In genomic region chr11:107243929-107244328, GRCh38 we compare ENCODE assay signal across 7 cellular contexts.
"Had no signal": no experiment of that assay in that cellular context is flagged by ENCODE, and none has a peak within 500 bp of the region (broad histone marks: within the 10 kb centered on the region; RNA-seq: fewer than 3 reads in every experiment).

No MANE protein-coding gene starts in this region.

- ATAC-seq: K562 had no signal

- H3K4me2 ChIP-seq: KMS-11 had no signal

- DNase-seq: IMR-90, KBM-7, KG1 had no signal

- H3K4me3 ChIP-seq: K562 had no signal

- H3K9ac ChIP-seq: KMS-11 had no signal

- FAIRE-seq: HTR-8/SVneo, K562 had no signal

- H3K27ac ChIP-seq: HL-60, KMS-11 had no signal
